ENCODE assay signal across 1 cellular context in the genomic region with DNA sequence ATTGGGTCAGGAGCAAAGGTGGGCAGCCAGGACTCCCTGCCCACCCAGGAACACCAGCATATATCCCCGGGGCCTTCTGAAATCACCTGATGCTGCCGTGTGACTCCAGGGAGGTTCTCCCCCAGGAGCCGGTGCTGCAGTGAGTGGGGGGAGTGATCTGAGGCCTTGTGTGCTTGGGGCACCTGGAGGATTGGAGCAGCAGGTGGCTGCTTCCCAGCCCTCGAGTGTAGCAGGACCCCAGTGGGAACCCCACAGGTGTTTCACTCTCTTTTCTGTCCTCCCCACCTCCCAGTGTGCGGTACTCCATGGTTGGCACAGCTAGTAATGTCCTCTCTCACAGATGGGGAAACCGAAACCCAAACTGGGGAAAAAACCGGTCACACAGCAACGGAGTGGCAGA.
TF ChIP-seq lines count a peak whose summit lies in the region.

No MANE protein-coding gene starts in this region.

TF ChIP-seq in GM23338, 12 proteins besides CTCF, POLR2A, EP300 and RAD21:
- TF ChIP-seq ZNF462 (CRISPR knock-in tag; IDR thresholded peaks at IDR 0.05) (no peak), EZH2phosphoT487 (IDR thresholded peaks at IDR 0.05; ENCODE audit: unreplicated experiment) (no peak), STAT1 (IDR thresholded peaks at IDR 0.05; ENCODE audit: unreplicated experiment) (no peak), EZH2 (IDR thresholded peaks at IDR 0.05; ENCODE audit: low read depth, unreplicated experiment) (no peak), CREB1 (CRISPR knock-in tag; IDR thresholded peaks at IDR 0.05; ENCODE audit: low read depth) (no peak), POLR2AphosphoS5 (IDR thresholded peaks at IDR 0.05; ENCODE audit: low read depth) (no peak), JUNB (IDR thresholded peaks at IDR 0.05; ENCODE audit: unreplicated experiment) (no peak), ZNF331 (CRISPR knock-in tag; IDR thresholded peaks at IDR 0.05; ENCODE audit: low read depth) (no peak), NANOG (IDR thresholded peaks at IDR 0.05; ENCODE audit: borderline replicate concordance) (no peak), ZNF114 (CRISPR knock-in tag; IDR thresholded peaks at IDR 0.05) (no peak)
- TF ChIP-seq, protein P1, sequence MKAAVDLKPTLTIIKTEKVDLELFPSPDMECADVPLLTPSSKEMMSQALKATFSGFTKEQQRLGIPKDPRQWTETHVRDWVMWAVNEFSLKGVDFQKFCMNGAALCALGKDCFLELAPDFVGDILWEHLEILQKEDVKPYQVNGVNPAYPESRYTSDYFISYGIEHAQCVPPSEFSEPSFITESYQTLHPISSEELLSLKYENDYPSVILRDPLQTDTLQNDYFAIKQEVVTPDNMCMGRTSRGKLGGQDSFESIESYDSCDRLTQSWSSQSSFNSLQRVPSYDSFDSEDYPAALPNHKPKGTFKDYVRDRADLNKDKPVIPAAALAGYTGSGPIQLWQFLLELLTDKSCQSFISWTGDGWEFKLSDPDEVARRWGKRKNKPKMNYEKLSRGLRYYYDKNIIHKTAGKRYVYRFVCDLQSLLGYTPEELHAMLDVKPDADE (IDR thresholded peaks at IDR 0.05): no peak
- TF ChIP-seq, protein P2, sequence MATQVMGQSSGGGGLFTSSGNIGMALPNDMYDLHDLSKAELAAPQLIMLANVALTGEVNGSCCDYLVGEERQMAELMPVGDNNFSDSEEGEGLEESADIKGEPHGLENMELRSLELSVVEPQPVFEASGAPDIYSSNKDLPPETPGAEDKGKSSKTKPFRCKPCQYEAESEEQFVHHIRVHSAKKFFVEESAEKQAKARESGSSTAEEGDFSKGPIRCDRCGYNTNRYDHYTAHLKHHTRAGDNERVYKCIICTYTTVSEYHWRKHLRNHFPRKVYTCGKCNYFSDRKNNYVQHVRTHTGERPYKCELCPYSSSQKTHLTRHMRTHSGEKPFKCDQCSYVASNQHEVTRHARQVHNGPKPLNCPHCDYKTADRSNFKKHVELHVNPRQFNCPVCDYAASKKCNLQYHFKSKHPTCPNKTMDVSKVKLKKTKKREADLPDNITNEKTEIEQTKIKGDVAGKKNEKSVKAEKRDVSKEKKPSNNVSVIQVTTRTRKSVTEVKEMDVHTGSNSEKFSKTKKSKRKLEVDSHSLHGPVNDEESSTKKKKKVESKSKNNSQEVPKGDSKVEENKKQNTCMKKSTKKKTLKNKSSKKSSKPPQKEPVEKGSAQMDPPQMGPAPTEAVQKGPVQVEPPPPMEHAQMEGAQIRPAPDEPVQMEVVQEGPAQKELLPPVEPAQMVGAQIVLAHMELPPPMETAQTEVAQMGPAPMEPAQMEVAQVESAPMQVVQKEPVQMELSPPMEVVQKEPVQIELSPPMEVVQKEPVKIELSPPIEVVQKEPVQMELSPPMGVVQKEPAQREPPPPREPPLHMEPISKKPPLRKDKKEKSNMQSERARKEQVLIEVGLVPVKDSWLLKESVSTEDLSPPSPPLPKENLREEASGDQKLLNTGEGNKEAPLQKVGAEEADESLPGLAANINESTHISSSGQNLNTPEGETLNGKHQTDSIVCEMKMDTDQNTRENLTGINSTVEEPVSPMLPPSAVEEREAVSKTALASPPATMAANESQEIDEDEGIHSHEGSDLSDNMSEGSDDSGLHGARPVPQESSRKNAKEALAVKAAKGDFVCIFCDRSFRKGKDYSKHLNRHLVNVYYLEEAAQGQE (IDR thresholded peaks at IDR 0.05; ENCODE audit: unreplicated experiment): no peak
